10 cellular contexts compared by ENCODE assay signal in genomic region chr12:645563-646071, GRCh38. TPM values are rescaled to one million over a fixed set of nuclear protein-coding genes. Genes with fewer than 3 reads are reported as not detected.
DNase-seq lines count a peak whose midpoint lies in the region; ATAC-seq and TF ChIP-seq lines count a peak whose summit lies in the region.
"Had no signal": no experiment of that assay in that cellular context is flagged by ENCODE, and none has a peak within 500 bp of the region (broad histone marks: within the 10 kb centered on the region; RNA-seq: fewer than 3 reads in every experiment).

No MANE protein-coding gene starts in this region.

- POLR2A ChIA-PET in MCF 10A (lab: Yijun Ruan, JAX): interaction anchor here (1.0 kb wide), 2 partner anchors 8 to 13 kb away, joined by 3 to 4 read pairs; no protein-coding TSS in a partner anchor

- H3K27me3 Mint-ChIP-seq in HFFc6 (ENCODE audit: insufficient read depth): no peaks in the 10 kb centered on the region; the same call in 1 of the 2 replicates
- H3K27me3 Mint-ChIP-seq in MCF 10A (ENCODE audit: insufficient read depth, unreplicated experiment): no peaks in the 10 kb centered on the region

- H3K9me3 ChIP-seq in spleen: no peaks in the 10 kb centered on the region
- H3K9me3 ChIP-seq in BE2C: no peaks in the 10 kb centered on the region

- H3K9me3 Mint-ChIP-seq in HFFc6 (no peaks in the 10 kb centered on the region), MCF 10A (ENCODE audit: unreplicated experiment) (no peaks in the 10 kb centered on the region)

- no peak for ATAC-seq in HG02885 (IDR thresholded peaks at IDR 0.05; ENCODE audit: poor library complexity, unreplicated experiment)

- H3K4me3 Mint-ChIP-seq in HFFc6 (peak overlapping the region; percentile 59), MCF 10A (ENCODE audit: unreplicated experiment) (no peak overlapping the region)

- H3K36me3 ChIP-seq in spleen: peaks cover 0 to 15% (median 2%) of the 10 kb centered on the region in 6 donors
- H3K36me3 ChIP-seq in BE2C: no peaks in the 10 kb centered on the region

- 35 to 56% (median 46%) methylated on average over 8 of the region's 8 CpGs for WGBS in spleen, 5 donors

- peak overlapping the region; percentile 44 to 100 (median 99) for H3K27ac ChIP-seq in spleen

- no peak for TF ChIP-seq POLR2A in spleen (IDR thresholded peaks at IDR 0.05)

- DNase-seq in HFFc6: peak; percentile 68
- peak; percentile 32 for DNase-seq in MCF 10A (ENCODE audit: unreplicated experiment)
- peak; percentile 55 for DNase-seq in kidney tubule cell (ENCODE audit: low spot score)
- no peak for DNase-seq in spleen
- DNase-seq in NCI-H2081 treated with DMSO at 0.1 percent for 48 hours (lab: John Stamatoyannopoulos, UW): no peak
- DNase-seq in BE2C: no peak
- no peak for DNase-seq in COR-L47 (lab: John Stamatoyannopoulos, UW)
- DNase-seq: activated CD4-positive, alpha-beta T cell treated with anti-CD3 and anti-CD28 coated beads for 1 hour had no signal

- BruUV-seq in MCF 10A (replicated peaks; lab: Mats Ljungman, UMichigan): no TSS peak

- peaks cover 19 to 78% (median 49%) of the 10 kb centered on the region in 6 donors for H3K4me1 ChIP-seq in spleen
- peaks cover 11% of the 10 kb centered on the region for H3K4me1 ChIP-seq in BE2C

- H3K4me3 ChIP-seq in spleen (no peak overlapping the region), BE2C (ENCODE audit: low read depth, low read length) (no peak overlapping the region)

- intact Hi-C loops in MCF 10A (cut with micrococcal nuclease) (no loop called here), spleen (cut with DNase I; ENCODE audit: low total_unique reads) (loop anchor here (10.0 kb wide), 1 partner anchor 109 kb away; the partner anchor contains the start of gene WNK1)

- H3K27ac Mint-ChIP-seq in HFFc6: peak overlapping the region; percentile 89
- no peak overlapping the region for H3K27ac Mint-ChIP-seq in MCF 10A (ENCODE audit: low read depth, unreplicated experiment)

- H3K4me1 Mint-ChIP-seq in HFFc6 (ENCODE audit: low read depth) (peaks cover 33% of the 10 kb centered on the region), MCF 10A (ENCODE audit: insufficient read depth, unreplicated experiment) (peaks cover 9% of the 10 kb centered on the region)

- H3K36me3 Mint-ChIP-seq in HFFc6 (ENCODE audit: low read depth) (no peaks in the 10 kb centered on the region), MCF 10A (ENCODE audit: insufficient read depth, unreplicated experiment) (peaks cover 6% of the 10 kb centered on the region)

- TF ChIP-seq CTCF in HFFc6 (IDR thresholded peaks at IDR 0.05) (no peak), MCF 10A (IDR thresholded peaks at IDR 0.05; ENCODE audit: unreplicated experiment) (no peak), spleen (IDR thresholded peaks at IDR 0.05 in 8 of 11, conservative IDR thresholded peaks at IDR 0.05 in 3 of 11) (no peak), BE2C (IDR thresholded peaks at IDR 0.05; ENCODE audit: low read depth, low read length) (no peak)

- H3K27me3 ChIP-seq in spleen (replicated peaks in 1 of 7) (no peaks in the 10 kb centered on the region), BE2C (no peaks in the 10 kb centered on the region)

- CTCF ChIA-PET in MCF 10A (lab: Yijun Ruan, JAX): interaction anchor here (0.6 to 1.2 kb wide), 4 partner anchors 21 to 417 kb away, joined by 3 to 6 read pairs (median 3); no protein-coding TSS in a partner anchor

RNA-seq across cellular contexts. Expression of gene NINJ2, which starts 17.6 kb away (rescaled TPM):
- total RNA-seq in HFFc6 (2021; fragmentation: NEBNext Ultra II Directional; extraction: Animal tissue kit (Norgen Biotek cat#: 25700)): not detected
- total RNA-seq in MCF 10A (2022): not detected in 2 replicates
- total RNA-seq in spleen: 10 to 100 TPM in 5 of 7 donors, 1 to 10 TPM in 2; 6.6 to 18.8 (median 10.3) TPM
- 10 to 100 TPM in 1 of 3 donors, 1 to 10 TPM in 2; 7.0 to 13.5 (median 8.6) TPM for polyA plus RNA-seq in spleen
- 3.1 TPM for polyA plus RNA-seq in BE2C (2012; ENCODE audit: insufficient read depth, insufficient read length, low read depth)
- total RNA-seq: kidney epithelial cell had no signal

Comparison
In these comparisons a context has a peak if more than half of its experiments do, and no peak if none do; other contexts are left out.
1. DNase-seq: peak in HFFc6 (single experiment), MCF 10A (single experiment) and kidney tubule cell (single experiment); none in spleen (single experiment), NCI-H2081 treated with DMSO at 0.1 percent for 48 hours (single experiment), BE2C (single experiment) and COR-L47 (single experiment).